In the genomic region with DNA sequence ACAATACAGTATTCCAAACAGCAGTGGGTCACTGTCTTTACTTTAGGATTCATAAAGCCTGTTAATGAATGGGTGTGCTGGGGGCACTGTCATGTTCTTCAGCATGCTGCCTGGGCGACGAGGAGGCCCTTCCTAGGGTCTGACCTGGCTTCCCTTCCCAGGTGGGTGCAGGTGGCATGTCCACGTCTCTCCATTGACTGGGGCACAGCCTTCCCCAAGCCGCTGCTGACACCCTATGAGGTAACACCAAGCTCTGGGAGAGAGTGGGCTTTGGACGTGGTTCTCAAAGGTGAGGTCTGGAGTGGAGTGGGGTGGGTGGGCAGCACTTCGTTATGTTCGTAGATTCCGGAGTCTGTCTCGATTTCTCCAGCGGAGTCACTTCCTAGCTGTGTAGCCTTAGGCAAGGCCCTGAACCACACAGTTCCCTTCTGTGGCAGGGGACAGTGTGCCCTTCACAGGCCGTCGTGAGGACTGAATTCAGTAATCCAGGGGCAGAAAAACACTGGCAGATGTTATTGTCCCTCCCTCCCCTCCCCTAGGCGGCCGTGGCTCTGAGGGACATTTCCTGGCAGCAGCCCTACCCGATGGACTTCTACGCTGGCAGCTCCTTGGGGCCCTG, we compare ENCODE assay signal across 8 cellular contexts. TPM values are rescaled to one million over a fixed set of nuclear protein-coding genes. Genes with fewer than 3 reads are reported as not detected.
DNase-seq lines count a peak whose midpoint lies in the region; ATAC-seq and TF ChIP-seq lines count a peak whose summit lies in the region.

No MANE protein-coding gene starts in this region.

- H3K36me3 Mint-ChIP-seq in activated CD8-positive, alpha-beta memory T cell treated with anti-CD3 and anti-CD28 coated beads, Interleukin-2, amount 10 ng/mL, durations not matched to agents 7 days and 5 days: peaks cover 11% of the 10 kb centered on the region
- H3K36me3 Mint-ChIP-seq in type B pancreatic cell: peaks cover 12% of the 10 kb centered on the region

- DNase-seq in activated CD8-positive, alpha-beta memory T cell treated with anti-CD3 and anti-CD28 coated beads, Interleukin-2, amount 10 ng/mL, durations not matched to agents 7 days and 5 days: no peak
- DNase-seq in activated CD8-positive, alpha-beta memory T cell treated with anti-CD3 and anti-CD28 coated beads, Interleukin-2, amount 50 U/mL, for 48 hours: no peak
- peak in 6 of 7 donors; percentile 68 to 87 (median 78) for DNase-seq in adrenal gland
- peak in 1 of 2 donors; percentile 84 for DNase-seq in lower leg skin (ENCODE audit: low spot score in 2 of 2)
- no peak for DNase-seq in type B pancreatic cell (ENCODE audit: extremely low spot score, unreplicated experiment)
- no peak for DNase-seq in stimulated activated CD4-positive, alpha-beta T cell treated with anti-CD3 and anti-CD28 coated beads, Interleukin-2, amount 100 ng/mL, for 48 hours
- DNase-seq in HK-2 (ENCODE audit: unreplicated experiment): no peak

- H3K4me1 Mint-ChIP-seq in activated CD8-positive, alpha-beta memory T cell treated with anti-CD3 and anti-CD28 coated beads, Interleukin-2, amount 10 ng/mL, durations not matched to agents 7 days and 5 days: peaks cover 18% of the 10 kb centered on the region
- peaks cover 13% of the 10 kb centered on the region for H3K4me1 Mint-ChIP-seq in type B pancreatic cell (ENCODE audit: unreplicated experiment)

- peak overlapping the region; percentile 66 to 100 (median 91) for H3K27ac ChIP-seq in adrenal gland

- CTCF ChIA-PET in activated CD8-positive, alpha-beta memory T cell treated with anti-CD3 and anti-CD28 coated beads, Interleukin-2, amount 10 ng/mL, durations not matched to agents 7 days and 5 days (lab: Charles Lee): interaction anchor here (0.7 to 2.1 kb wide), 6 partner anchors 11 to 159 kb away, joined by 3 to 7 read pairs (median 4); partner anchors contain the start of genes DPH1, HIC1 and RTN4RL1

- TF ChIP-seq CTCF in adrenal gland (IDR thresholded peaks at IDR 0.05): no peak
- no peak for TF ChIP-seq CTCF in lower leg skin (IDR thresholded peaks at IDR 0.05)
- no peak for TF ChIP-seq CTCF in type B pancreatic cell (conservative IDR thresholded peaks at IDR 0.05)

- no peak for ATAC-seq in activated CD8-positive, alpha-beta memory T cell treated with anti-CD3 and anti-CD28 coated beads, Interleukin-2, amount 10 ng/mL, durations not matched to agents 7 days and 5 days
- no peak for ATAC-seq in GM19467 (IDR thresholded peaks at IDR 0.05; ENCODE audit: unreplicated experiment)

- H3K27me3 Mint-ChIP-seq in activated CD8-positive, alpha-beta memory T cell treated with anti-CD3 and anti-CD28 coated beads, Interleukin-2, amount 10 ng/mL, durations not matched to agents 7 days and 5 days: no peaks in the 10 kb centered on the region
- no peaks in the 10 kb centered on the region for H3K27me3 Mint-ChIP-seq in type B pancreatic cell

- TF ChIP-seq POLR2A in adrenal gland (IDR thresholded peaks at IDR 0.05) (no peak), lower leg skin (IDR thresholded peaks at IDR 0.05) (no peak)

- H3K4me1 ChIP-seq in adrenal gland (replicated peaks in 1 of 2): peaks cover 15 to 29% of the 10 kb centered on the region in 2 donors

- H3K4me3 Mint-ChIP-seq in activated CD8-positive, alpha-beta memory T cell treated with anti-CD3 and anti-CD28 coated beads, Interleukin-2, amount 10 ng/mL, durations not matched to agents 7 days and 5 days: peak overlapping the region; percentile 93
- H3K4me3 Mint-ChIP-seq in type B pancreatic cell: peak overlapping the region; percentile 95

- intact Hi-C loops in adrenal gland (cut with DNase I) (no loop called here), lower leg skin (cut with DNase I; ENCODE audit: low total_unique reads) (no loop called here)

- H3K27me3 ChIP-seq in adrenal gland: no peaks in the 10 kb centered on the region

- H3K9me3 Mint-ChIP-seq in activated CD8-positive, alpha-beta memory T cell treated with anti-CD3 and anti-CD28 coated beads, Interleukin-2, amount 10 ng/mL, durations not matched to agents 7 days and 5 days (ENCODE audit: low read depth): no peaks in the 10 kb centered on the region
- no peaks in the 10 kb centered on the region for H3K9me3 Mint-ChIP-seq in type B pancreatic cell

- H3K27ac Mint-ChIP-seq in activated CD8-positive, alpha-beta memory T cell treated with anti-CD3 and anti-CD28 coated beads, Interleukin-2, amount 10 ng/mL, durations not matched to agents 7 days and 5 days: no peak overlapping the region
- peak overlapping the region; percentile 76 for H3K27ac Mint-ChIP-seq in type B pancreatic cell

- H3K4me3 ChIP-seq in adrenal gland (peak overlapping the region in 3 of 4 donors; percentile 12 to 98 (median 84)), lower leg skin (ENCODE audit: low read depth, poor library complexity, severe bottlenecking) (peak overlapping the region; percentile 52)

- 42 to 71% (median 48%) methylated on average over 7 to 16 of the region's 16 CpGs for WGBS in adrenal gland, 4 donors
- WGBS in lower leg skin, 2 donors: 45 to 48% methylated on average over 16 of the region's 16 CpGs

- no peaks in the 10 kb centered on the region for H3K9me3 ChIP-seq in adrenal gland (replicated peaks in 1 of 3)

- H3K36me3 ChIP-seq in adrenal gland (replicated peaks in 1 of 2): peaks cover 0 to 42% of the 10 kb centered on the region in 2 donors

RNA-seq across cellular contexts. Expression of gene OVCA2, which starts 0.8 kb away (rescaled TPM):
- 10 to 100 TPM; 31.7 to 42.2 TPM for total RNA-seq in activated CD8-positive, alpha-beta memory T cell treated with anti-CD3 and anti-CD28 coated beads, Interleukin-2, amount 10 ng/mL, durations not matched to agents 7 days and 5 days
- 10 to 100 TPM; 37.2 to 75.9 (median 55.6) TPM for total RNA-seq in adrenal gland
- polyA plus RNA-seq in adrenal gland: 100 to 1,000 TPM in 2 of 3 donors, 10 to 100 TPM in 1; 57.5 to 155 (median 102) TPM
- 10 to 100 TPM; 34.2 to 51.5 (median 40.3) TPM for total RNA-seq in lower leg skin
- 27.8 and 42.7 TPM in 2 replicates for total RNA-seq in type B pancreatic cell (ENCODE audit: low replicate concordance)

RNA-seq across cellular contexts. Expression of gene DPH1, which starts 11.1 kb away (rescaled TPM):
- 10 to 100 TPM; 29.2 to 37.5 TPM for total RNA-seq in activated CD8-positive, alpha-beta memory T cell treated with anti-CD3 and anti-CD28 coated beads, Interleukin-2, amount 10 ng/mL, durations not matched to agents 7 days and 5 days
- total RNA-seq in adrenal gland (10 to 100 TPM; 37.7 to 65.3 (median 57.7) TPM), lower leg skin (10 to 100 TPM; 50.4 to 80.0 (median 61.2) TPM), type B pancreatic cell (ENCODE audit: low replicate concordance) (41.5 and 57.1 TPM in 2 replicates)
- 100 to 1,000 TPM in 1 of 3 donors, 10 to 100 TPM in 2; 34.3 to 100 (median 69.7) TPM for polyA plus RNA-seq in adrenal gland

RNA-seq across cellular contexts. Expression of gene HIC1, which starts 13.9 kb away (rescaled TPM):
- total RNA-seq in activated CD8-positive, alpha-beta memory T cell treated with anti-CD3 and anti-CD28 coated beads, Interleukin-2, amount 10 ng/mL, durations not matched to agents 7 days and 5 days: 100 to 1,000 TPM in 1 of 2 experiments, 10 to 100 TPM in 1; 88.5 to 122 TPM
- total RNA-seq in adrenal gland (10 to 100 TPM in 7 of 8 donors, 1 to 10 TPM in 1; 9.8 to 61.8 (median 31.5) TPM), lower leg skin (10 to 100 TPM in 1 of 4 donors, 1 to 10 TPM in 3; 2.4 to 14.2 (median 5.3) TPM), type B pancreatic cell (ENCODE audit: low replicate concordance) (3.4 and 21.6 TPM in 2 replicates)
- polyA plus RNA-seq in adrenal gland: 10 to 100 TPM in 1 of 3 donors, 1 to 10 TPM in 1, under 1 TPM in 1; 0.92 to 16.7 (median 7.7) TPM

RNA-seq across cellular contexts. Expression of gene RTN4RL1, which starts 15.9 kb away (rescaled TPM):
- under 1 TPM; 0.09 to 0.45 TPM for total RNA-seq in activated CD8-positive, alpha-beta memory T cell treated with anti-CD3 and anti-CD28 coated beads, Interleukin-2, amount 10 ng/mL, durations not matched to agents 7 days and 5 days
- total RNA-seq in adrenal gland (1 to 10 TPM; 5.1 to 9.4 (median 8.0) TPM), lower leg skin (10 to 100 TPM; 19.1 to 31.5 (median 27.6) TPM), type B pancreatic cell (ENCODE audit: low replicate concordance) (1.7 and 1.9 TPM in 2 replicates)
- 1 to 10 TPM; 1.8 to 2.4 (median 1.9) TPM for polyA plus RNA-seq in adrenal gland

Comparison
In these comparisons a context has a peak if more than half of its experiments do, and no peak if none do; other contexts are left out.
1. DNase-seq: peak in adrenal gland (6 of 7); none in activated CD8-positive, alpha-beta memory T cell treated with anti-CD3 and anti-CD28 coated beads, Interleukin-2, amount 10 ng/mL, durations not matched to agents 7 days and 5 days (single experiment), activated CD8-positive, alpha-beta memory T cell treated with anti-CD3 and anti-CD28 coated beads, Interleukin-2, amount 50 U/mL, for 48 hours (single experiment), type B pancreatic cell (single experiment), stimulated activated CD4-positive, alpha-beta T cell treated with anti-CD3 and anti-CD28 coated beads, Interleukin-2, amount 100 ng/mL, for 48 hours (0 of 2) and HK-2 (single experiment).